ENCODE assay signal across 20 cellular contexts in the genomic region with DNA sequence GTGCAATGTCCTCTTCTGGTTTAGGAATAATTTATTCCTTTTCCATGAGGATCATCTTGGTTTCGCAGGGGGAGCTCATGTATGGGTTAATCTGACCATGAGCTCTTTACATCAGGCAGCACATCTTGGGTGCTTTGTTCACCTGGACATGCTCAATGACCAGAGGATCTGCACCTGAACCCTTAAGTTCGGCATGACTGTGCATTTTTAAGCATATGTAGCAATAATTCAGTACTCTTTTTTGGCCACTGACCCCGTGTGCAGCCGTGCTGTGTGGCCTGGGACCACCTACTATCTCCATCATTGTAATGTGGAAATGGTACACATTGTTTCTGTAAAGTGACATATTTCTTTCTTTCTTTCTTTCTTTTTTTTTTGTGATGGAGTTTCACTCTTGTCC.
DNase-seq lines count a peak whose midpoint lies in the region; ATAC-seq, FAIRE-seq and TF ChIP-seq lines count a peak whose summit lies in the region.
"Had no signal": no experiment of that assay in that cellular context is flagged by ENCODE, and none has a peak within 500 bp of the region (broad histone marks: within the 10 kb centered on the region; RNA-seq: fewer than 3 reads in every experiment).

No MANE protein-coding gene starts in this region.

- no peak overlapping the region for H3K18ac ChIP-seq in IMR-90 (ENCODE audit: low read depth, low read length)

- DNase-seq in A549 (ENCODE audit: low read depth in 1 of 2, low spot score in 1 of 2) (no peak), IMR-90 (no peak), K562 (ENCODE audit: extremely low read depth in 1 of 4, low spot score in 3 of 4) (no peak), GM13976 (ENCODE audit: low spot score) (no peak), AG20443 (ENCODE audit: low spot score) (no peak)
- DNase-seq: 8988T; BE2C; C1 segment of cervical spinal cord; CD4-positive, alpha-beta memory T cell; CD4-positive, CD25-positive, alpha-beta regulatory T cell; CD8-positive, alpha-beta memory T cell; COR-L47; DMS79 treated with DMSO at 0.1 percent for 48 hours; GF-D8 had no signal

- no peaks in the 10 kb centered on the region for H3K79me2 ChIP-seq in K562 (ENCODE audit: control insufficient read depth, insufficient read depth, low read length)

- no peaks in the 10 kb centered on the region for H3K79me1 ChIP-seq in IMR-90 (ENCODE audit: low read depth in 1 of 2, low read length in 2 of 2)

- H2BK15ac ChIP-seq in IMR-90 (ENCODE audit: low read depth, low read length) = no peak overlapping the region

- H3K9me3 ChIP-seq in A549 = no peaks in the 10 kb centered on the region
- no peaks in the 10 kb centered on the region for H3K9me3 ChIP-seq in IMR-90 (ENCODE audit: control insufficient read depth, insufficient read depth, low read length)
- no peaks in the 10 kb centered on the region for H3K9me3 ChIP-seq in K562 (replicated peaks; ENCODE audit: control insufficient read depth, insufficient read depth, low read depth, low read length)
- H3K9me3 ChIP-seq: BE2C, BLaER1 had no signal

- no peak overlapping the region for H2AFZ ChIP-seq in IMR-90 (replicated peaks; ENCODE audit: low read length, poor library complexity)
- no peak overlapping the region for H2AFZ ChIP-seq in K562 (ENCODE audit: low read depth, low read length)

- peaks cover 6% of the 10 kb centered on the region; the same call in 1 of the 2 replicates for H4K20me1 ChIP-seq in IMR-90 (ENCODE audit: insufficient read depth, low read length)
- no peaks in the 10 kb centered on the region for H4K20me1 ChIP-seq in K562 (replicated peaks; ENCODE audit: control insufficient read depth, insufficient read depth, low read length)
- H4K20me1 ChIP-seq: BLaER1 had no signal

- H4K91ac ChIP-seq in IMR-90 (ENCODE audit: insufficient read depth, low read depth, low read length) = no peak overlapping the region

- no peak for TF ChIP-seq POLR2A in A549 (IDR thresholded peaks at IDR 0.05; ENCODE audit: low read length)
- no peak for TF ChIP-seq POLR2A in IMR-90 (IDR thresholded peaks at IDR 0.05; ENCODE audit: low read depth, low read length)
- no peak for TF ChIP-seq POLR2A in K562 (conservative IDR thresholded peaks at IDR 0.05)

- no peak overlapping the region for H3K4ac ChIP-seq in IMR-90 (ENCODE audit: low read depth, low read length)

- intact Hi-C loops in IMR-90 (cut with micrococcal nuclease) (no loop called here), K562 (cut with micrococcal nuclease) (no loop called here)

- no peak overlapping the region for H2BK5ac ChIP-seq in IMR-90 (ENCODE audit: low read depth, low read length, poor library complexity, severe bottlenecking)

- 83% methylated on average over 4 of the region's 4 CpGs for WGBS in A549 (ENCODE audit: missing lambda C conversion rate)
- 83% methylated on average over 1 of the region's 4 CpGs; no CpG with 5 or more reads in 1 of the 2 experiments for WGBS in IMR-90 (ENCODE audit: extremely low coverage in 2 of 2, insufficient read length in 1 of 2), 2 experiments
- WGBS in K562 (ENCODE audit: insufficient coverage, low coverage, missing lambda C conversion rate) = 83% methylated on average over 4 of the region's 4 CpGs

- BruUV-seq in IMR-90 (replicated peaks; lab: Mats Ljungman, UMichigan) (no TSS peak), K562 (replicated peaks; lab: Mats Ljungman, UMichigan) (no TSS peak)

- H2AK5ac ChIP-seq in IMR-90 (ENCODE audit: low read depth, low read length) = no peak overlapping the region

- H3K27me3 ChIP-seq in IMR-90 (ENCODE audit: control insufficient read depth, insufficient read depth, low read length) = no peaks in the 10 kb centered on the region
- no peaks in the 10 kb centered on the region for H3K27me3 ChIP-seq in K562 (ENCODE audit: control insufficient read depth in 2 of 2, insufficient read depth in 2 of 2, low read length in 2 of 2)
- H3K27me3 ChIP-seq: BE2C, BLaER1 had no signal

- H4K8ac ChIP-seq in IMR-90 (ENCODE audit: low read depth in 2 of 2, low read length in 2 of 2) = no peak overlapping the region

- no peak overlapping the region for H2BK20ac ChIP-seq in IMR-90 (ENCODE audit: low read depth, low read length)

- TF ChIP-seq CTCF in A549 (IDR thresholded peaks at IDR 0.05) (no peak), IMR-90 (conservative IDR thresholded peaks at IDR 0.05; ENCODE audit: low read depth, low read length) (no peak), K562 (IDR thresholded peaks at IDR 0.05 in 2 of 3, conservative IDR thresholded peaks at IDR 0.05 in 1 of 3; ENCODE audit: insufficient read depth in 2 of 3, low read depth in 1 of 3, low read length in 3 of 3) (no peak), GM13976 (IDR thresholded peaks at IDR 0.05; ENCODE audit: borderline replicate concordance, control extremely low read depth, extremely low read depth, insufficient read depth, missing control alignments) (no peak)

- no peak overlapping the region for H3K4me3 ChIP-seq in A549
- H3K4me3 ChIP-seq in IMR-90 (ENCODE audit: insufficient read depth, low read depth, low read length) = no peak overlapping the region
- H3K4me3 ChIP-seq in K562 = no peak overlapping the region
- H3K4me3 ChIP-seq: BLaER1 had no signal

- FAIRE-seq in A549 (lab: Jason Lieb, UNC) (no peak), K562 (lab: Jason Lieb, UNC) (no peak)
- FAIRE-seq: A204.1, D721Med, G401.6, GM12891, GM18507 had no signal

- in situ Hi-C loops in IMR-90 (cut with MboI; ENCODE audit: low sequenced_read_pairs) (no loop called here), K562 (cut with MboI) (no loop called here), GM13976 (cut with MboI; ENCODE audit: low sequenced_read_pairs, unreplicated experiment) (no loop called here)

- H2AK9ac ChIP-seq in IMR-90 (replicated peaks; ENCODE audit: low read depth, low read length, poor library complexity) = no peak overlapping the region

- H3K4me1 ChIP-seq in A549 = no peaks in the 10 kb centered on the region
- 0 out of 2 replicates have a peak, but pooled peaks cover 2% of the 10 kb centered on the region for H3K4me1 ChIP-seq in IMR-90 (ENCODE audit: control insufficient read depth, insufficient read depth, low read length)
- H3K4me1 ChIP-seq in K562 (replicated peaks in 1 of 2; ENCODE audit: control insufficient read depth in 2 of 2, insufficient read depth in 2 of 2, low read length in 2 of 2) = no peaks in the 10 kb centered on the region
- H3K4me1 ChIP-seq: BE2C had no signal

- no peak overlapping the region for H3K56ac ChIP-seq in IMR-90 (ENCODE audit: extremely low read depth, insufficient read depth, low read length)

- TF ChIP-seq RAD21 in A549 (conservative IDR thresholded peaks at IDR 0.05 in 1 of 2, IDR thresholded peaks at IDR 0.05 in 1 of 2) (no peak), IMR-90 (IDR thresholded peaks at IDR 0.05; ENCODE audit: low read length) (no peak), K562 (CRISPR knock-in tag; conservative IDR thresholded peaks at IDR 0.05 in 1 of 2, IDR thresholded peaks at IDR 0.05 in 1 of 2) (no peak)

- no peak overlapping the region for H3K14ac ChIP-seq in IMR-90 (replicated peaks; ENCODE audit: low read depth, low read length)

- no peak for ATAC-seq in A549
- no peak for ATAC-seq in IMR-90 (ENCODE audit: low read depth)
- ATAC-seq in K562 = no peak

- no peak overlapping the region for H4K5ac ChIP-seq in IMR-90 (ENCODE audit: low read depth, low read length)

- POLR2A ChIA-PET in A549 (lab: Yijun Ruan, JAX) (no interaction called here), IMR-90 (lab: Charles Lee; ENCODE audit: unreplicated experiment) (no interaction called here), K562 (lab: Yijun Ruan, JAX) (no interaction called here)

- no peak overlapping the region for H3K4me2 ChIP-seq in A549
- no peak overlapping the region for H3K4me2 ChIP-seq in IMR-90 (ENCODE audit: low read depth, low read length)
- no peak overlapping the region for H3K4me2 ChIP-seq in K562 (ENCODE audit: insufficient read depth, low read length)
- H3K4me2 ChIP-seq: BLaER1 had no signal

- H2BK120ac ChIP-seq in IMR-90 (ENCODE audit: low read depth, low read length) = no peak overlapping the region

- peaks cover 53% of the 10 kb centered on the region for H3K36me3 ChIP-seq in IMR-90 (ENCODE audit: control insufficient read depth, insufficient read depth, low read length)
- H3K36me3 ChIP-seq in K562 (ENCODE audit: control insufficient read depth, insufficient read depth, low read length) = peaks cover 60% of the 10 kb centered on the region; the same call in 2 of the 3 replicates

- H3K9ac ChIP-seq in IMR-90 (ENCODE audit: low read depth, low read length) (no peak overlapping the region), K562 (ENCODE audit: insufficient read depth in 1 of 2, low read depth in 2 of 2, low read length in 2 of 2) (no peak overlapping the region)
- H3K9ac ChIP-seq: BLaER1 had no signal

- CTCF ChIA-PET in A549 (lab: Yijun Ruan, JAX) (interaction anchor here (0.6 to 0.7 kb wide), 2 partner anchors 32 to 54 kb away, joined by 3 read pairs; no protein-coding TSS in a partner anchor), IMR-90 (lab: Yijun Ruan, JAX) (no interaction called here), K562 (lab: Yijun Ruan, JAX; ENCODE audit: low intra/inter-chr PET ratio) (no interaction called here)

- H3K27ac ChIP-seq in A549 (no peak overlapping the region), IMR-90 (ENCODE audit: insufficient read depth, low read length) (no peak overlapping the region), K562 (ENCODE audit: extremely low read depth, low read depth, low read length) (no peak overlapping the region)
- H3K27ac ChIP-seq: BLaER1 had no signal

- peaks cover 8% of the 10 kb centered on the region for H3K9me1 ChIP-seq in IMR-90 (ENCODE audit: insufficient read depth, low read length)
- H3K9me1 ChIP-seq in K562 (ENCODE audit: control insufficient read depth, insufficient read depth, low read length) = no peaks in the 10 kb centered on the region

- TF ChIP-seq EP300 in A549 (IDR thresholded peaks at IDR 0.05) (no peak), K562 (IDR thresholded peaks at IDR 0.05; ENCODE audit: low read length) (no peak)

- no peak overlapping the region for H3K23ac ChIP-seq in IMR-90 (ENCODE audit: low read depth, low read length)

- dilution Hi-C loops in IMR-90 (cut with HindIII; ENCODE audit: low sequenced_read_pairs, unreplicated experiment) = no loop called here

TF ChIP-seq in A549, 52 proteins besides CTCF, POLR2A, EP300 and RAD21:
- peak; percentile 77 for TF ChIP-seq NFE2L2 (conservative IDR thresholded peaks at IDR 0.05; ENCODE audit: low read length)
- TF ChIP-seq MAFK (IDR thresholded peaks at IDR 0.05; ENCODE audit: partially characterized antibody) = peak; percentile 50
- no peak for TF ChIP-seq FOXS1 (CRISPR knock-in tag; IDR thresholded peaks at IDR 0.05)

TF ChIP-seq in IMR-90, 13 proteins besides CTCF, POLR2A, EP300 and RAD21 (continues in another document):
- TF ChIP-seq NFE2L2 (IDR thresholded peaks at IDR 0.05; ENCODE audit: low read depth, low read length) (peak; percentile 75), SMC3 (IDR thresholded peaks at IDR 0.05; ENCODE audit: low read depth, low read length) (no peak), RCOR1 (IDR thresholded peaks at IDR 0.05; ENCODE audit: insufficient replicate concordance, low read length) (no peak)

Comparison
In these comparisons a context has a peak if more than half of its experiments do, and no peak if none do; other contexts are left out.
1. Of the 35 proteins assayed by ChIP-seq in both K562 and A549: peak only in K562: none; only in A549: MAFK; in both: none; in neither: 34.